In the genomic region with DNA sequence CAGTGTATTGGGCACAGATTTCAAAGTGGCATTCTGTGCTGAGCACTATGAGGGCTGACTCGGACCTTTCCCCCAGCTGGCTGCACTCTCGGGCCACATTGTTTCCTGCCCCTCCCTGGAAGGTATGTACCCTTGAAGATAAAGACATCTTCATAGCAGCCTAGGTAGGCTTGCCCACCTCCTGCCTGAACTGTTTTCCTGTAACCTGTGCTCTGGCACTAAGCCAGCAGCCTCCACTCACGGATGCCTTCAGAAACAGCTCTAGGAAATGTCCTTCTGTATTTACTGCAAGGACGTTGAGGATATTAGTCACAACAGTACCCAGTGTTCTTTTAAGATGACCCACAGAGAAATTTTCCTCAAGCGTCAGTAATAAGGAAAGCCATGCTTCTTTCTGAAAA, we compare ENCODE assay signal across 10 cellular contexts. TPM values are rescaled to one million over a fixed set of nuclear protein-coding genes. Genes with fewer than 3 reads are reported as not detected.
DNase-seq lines count a peak whose midpoint lies in the region; ATAC-seq and TF ChIP-seq lines count a peak whose summit lies in the region.
"Had no signal": no experiment of that assay in that cellular context is flagged by ENCODE, and none has a peak within 500 bp of the region (broad histone marks: within the 10 kb centered on the region; RNA-seq: fewer than 3 reads in every experiment).

No MANE protein-coding gene starts in this region.

- no peaks in the 10 kb centered on the region for H3K9me3 Mint-ChIP-seq in T-helper 2 cell treated with Interferon-gamma antibody and Interleukin-4, amounts not matched to agents 5 μg/mL and 100 μg/mL, for 36 hours
- H3K9me3 Mint-ChIP-seq in activated CD8-positive, alpha-beta T cell treated with anti-CD3 and anti-CD28 coated beads for 36 hours = no peaks in the 10 kb centered on the region
- H3K9me3 Mint-ChIP-seq: stimulated activated naive B cell treated with anti-CD40 and anti-IgM and Interleukin-4, amounts not matched to agents 10 μg/mL and 1 μg/mL and 100 μg/mL, for 72 hours had no signal

- peaks cover 12 to 45% (median 27%) of the 10 kb centered on the region in 6 donors for H3K4me1 ChIP-seq in spleen

- H3K4me1 Mint-ChIP-seq in T-helper 2 cell treated with Interferon-gamma antibody and Interleukin-4, amounts not matched to agents 5 μg/mL and 100 μg/mL, for 36 hours (ENCODE audit: low read depth) = peaks cover 27% of the 10 kb centered on the region
- H3K4me1 Mint-ChIP-seq in activated CD8-positive, alpha-beta T cell treated with anti-CD3 and anti-CD28 coated beads for 36 hours (ENCODE audit: low read depth) = peaks cover 18% of the 10 kb centered on the region

- 36 to 60% (median 55%) methylated on average over 5 of the region's 5 CpGs for WGBS in spleen, 5 donors

- CTCF ChIA-PET in activated CD8-positive, alpha-beta T cell treated with anti-CD3 and anti-CD28 coated beads for 36 hours (lab: Charles Lee) = no interaction called here

- peaks cover 2 to 81% (median 27%) of the 10 kb centered on the region in 6 donors for H3K36me3 ChIP-seq in spleen

- H3K27me3 ChIP-seq in spleen (replicated peaks in 1 of 7) = no peaks in the 10 kb centered on the region

- POLR2A ChIA-PET in activated CD8-positive, alpha-beta T cell treated with anti-CD3 and anti-CD28 coated beads for 36 hours (lab: Charles Lee) = no interaction called here

- peaks cover 34% of the 10 kb centered on the region for H3K36me3 Mint-ChIP-seq in T-helper 2 cell treated with Interferon-gamma antibody and Interleukin-4, amounts not matched to agents 5 μg/mL and 100 μg/mL, for 36 hours (ENCODE audit: low read depth)
- H3K36me3 Mint-ChIP-seq in activated CD8-positive, alpha-beta T cell treated with anti-CD3 and anti-CD28 coated beads for 36 hours (ENCODE audit: low read depth) = peaks cover 35% of the 10 kb centered on the region

- no peaks in the 10 kb centered on the region for H3K9me3 ChIP-seq in spleen

- H3K27ac Mint-ChIP-seq in T-helper 2 cell treated with Interferon-gamma antibody and Interleukin-4, amounts not matched to agents 5 μg/mL and 100 μg/mL, for 36 hours = peak overlapping the region; percentile 80
- peak overlapping the region; percentile 53 for H3K27ac Mint-ChIP-seq in activated CD8-positive, alpha-beta T cell treated with anti-CD3 and anti-CD28 coated beads for 36 hours

- H3K27ac ChIP-seq in spleen = peak overlapping the region in 5 of 8 donors; percentile 24 to 51 (median 42)
- H3K27ac ChIP-seq: SK-N-MC had no signal

- DNase-seq in T-helper 2 cell treated with Interferon-gamma antibody and Interleukin-4, amounts not matched to agents 5 μg/mL and 100 μg/mL, for 36 hours (ENCODE audit: low spot score) = no peak
- DNase-seq in T-helper 2 cell (no peak), Right ventricle myocardium superior (peak; percentile 56), spleen (no peak), NOMO-1 treated with DMSO at 0.1 percent for 48 hours (lab: John Stamatoyannopoulos, UW; ENCODE audit: unreplicated experiment) (no peak)
- DNase-seq in activated CD8-positive, alpha-beta T cell treated with anti-CD3 and anti-CD28 coated beads for 36 hours = no peak
- DNase-seq: stimulated activated naive B cell treated with anti-CD40 and anti-IgM and Interleukin-4, amounts not matched to agents 10 μg/mL and 1 μg/mL and 100 μg/mL, for 72 hours had no signal

- no peak for TF ChIP-seq POLR2A in spleen (IDR thresholded peaks at IDR 0.05)

- no peak overlapping the region for H3K4me3 ChIP-seq in spleen
- H3K4me3 ChIP-seq: SK-N-MC had no signal

- no peaks in the 10 kb centered on the region for H3K27me3 Mint-ChIP-seq in T-helper 2 cell treated with Interferon-gamma antibody and Interleukin-4, amounts not matched to agents 5 μg/mL and 100 μg/mL, for 36 hours (ENCODE audit: low read depth)
- H3K27me3 Mint-ChIP-seq in activated CD8-positive, alpha-beta T cell treated with anti-CD3 and anti-CD28 coated beads for 36 hours = no peaks in the 10 kb centered on the region
- H3K27me3 Mint-ChIP-seq: stimulated activated naive B cell treated with anti-CD40 and anti-IgM and Interleukin-4, amounts not matched to agents 10 μg/mL and 1 μg/mL and 100 μg/mL, for 72 hours had no signal

- TF ChIP-seq CTCF in activated CD8-positive, alpha-beta T cell treated with anti-CD3 and anti-CD28 coated beads for 36 hours (IDR thresholded peaks at IDR 0.05) = no peak
- no peak for TF ChIP-seq CTCF in spleen (IDR thresholded peaks at IDR 0.05 in 8 of 11, conservative IDR thresholded peaks at IDR 0.05 in 3 of 11)

- intact Hi-C loops in activated CD8-positive, alpha-beta T cell treated with anti-CD3 and anti-CD28 coated beads for 36 hours (cut with micrococcal nuclease) = loop anchor here (10.0 kb wide), 1 partner anchor 425 kb away; no protein-coding TSS in a partner anchor
- intact Hi-C loops in Right ventricle myocardium superior (cut with DNase I) = loop anchor here (10.0 kb wide), 2 partner anchors 235 to 425 kb away; no protein-coding TSS in a partner anchor
- intact Hi-C loops in spleen (cut with DNase I; ENCODE audit: low total_unique reads) = loop anchor here (5.0 to 10.0 kb wide), 2 partner anchors 75 to 422 kb away; no protein-coding TSS in a partner anchor

- H3K4me3 Mint-ChIP-seq in T-helper 2 cell treated with Interferon-gamma antibody and Interleukin-4, amounts not matched to agents 5 μg/mL and 100 μg/mL, for 36 hours = no peak overlapping the region
- H3K4me3 Mint-ChIP-seq in activated CD8-positive, alpha-beta T cell treated with anti-CD3 and anti-CD28 coated beads for 36 hours = no peak overlapping the region
- H3K4me3 Mint-ChIP-seq: stimulated activated naive B cell treated with anti-CD40 and anti-IgM and Interleukin-4, amounts not matched to agents 10 μg/mL and 1 μg/mL and 100 μg/mL, for 72 hours had no signal

- ATAC-seq in activated CD8-positive, alpha-beta T cell treated with anti-CD3 and anti-CD28 coated beads for 36 hours = no peak
- ATAC-seq in Right ventricle myocardium superior (ENCODE audit: poor library complexity) (peak; percentile 21), GM18502 (IDR thresholded peaks at IDR 0.05; ENCODE audit: poor library complexity, unreplicated experiment) (no peak), GM19397 (IDR thresholded peaks at IDR 0.05; ENCODE audit: unreplicated experiment) (no peak)
- ATAC-seq: stimulated activated naive B cell treated with anti-CD40 and anti-IgM and Interleukin-4, amounts not matched to agents 10 μg/mL and 1 μg/mL and 100 μg/mL, for 72 hours had no signal

RNA-seq across cellular contexts. Expression of gene TTI1, which starts 43.7 kb away (rescaled TPM):
- 10 to 100 TPM; 34.1 to 39.7 TPM for total RNA-seq in activated CD8-positive, alpha-beta T cell treated with anti-CD3 and anti-CD28 coated beads for 36 hours
- total RNA-seq in Right ventricle myocardium superior (11.9 TPM), spleen (10 to 100 TPM; 17.7 to 25.2 (median 21.3) TPM)
- polyA plus RNA-seq in spleen = 1 to 10 TPM; 5.9 to 8.6 (median 6.5) TPM

RNA-seq across cellular contexts. Expression of gene RPRD1B, which starts 43.9 kb away (rescaled TPM):
- total RNA-seq in activated CD8-positive, alpha-beta T cell treated with anti-CD3 and anti-CD28 coated beads for 36 hours = 10 to 100 TPM; 29.1 to 29.3 TPM
- total RNA-seq in Right ventricle myocardium superior (74.2 TPM), spleen (10 to 100 TPM; 26.9 to 42.0 (median 35.5) TPM)
- 10 to 100 TPM in 1 of 3 donors, 1 to 10 TPM in 2; 7.1 to 11.1 (median 7.9) TPM for polyA plus RNA-seq in spleen
